ENCODE assay signal across 8 cellular contexts in the genomic region with DNA sequence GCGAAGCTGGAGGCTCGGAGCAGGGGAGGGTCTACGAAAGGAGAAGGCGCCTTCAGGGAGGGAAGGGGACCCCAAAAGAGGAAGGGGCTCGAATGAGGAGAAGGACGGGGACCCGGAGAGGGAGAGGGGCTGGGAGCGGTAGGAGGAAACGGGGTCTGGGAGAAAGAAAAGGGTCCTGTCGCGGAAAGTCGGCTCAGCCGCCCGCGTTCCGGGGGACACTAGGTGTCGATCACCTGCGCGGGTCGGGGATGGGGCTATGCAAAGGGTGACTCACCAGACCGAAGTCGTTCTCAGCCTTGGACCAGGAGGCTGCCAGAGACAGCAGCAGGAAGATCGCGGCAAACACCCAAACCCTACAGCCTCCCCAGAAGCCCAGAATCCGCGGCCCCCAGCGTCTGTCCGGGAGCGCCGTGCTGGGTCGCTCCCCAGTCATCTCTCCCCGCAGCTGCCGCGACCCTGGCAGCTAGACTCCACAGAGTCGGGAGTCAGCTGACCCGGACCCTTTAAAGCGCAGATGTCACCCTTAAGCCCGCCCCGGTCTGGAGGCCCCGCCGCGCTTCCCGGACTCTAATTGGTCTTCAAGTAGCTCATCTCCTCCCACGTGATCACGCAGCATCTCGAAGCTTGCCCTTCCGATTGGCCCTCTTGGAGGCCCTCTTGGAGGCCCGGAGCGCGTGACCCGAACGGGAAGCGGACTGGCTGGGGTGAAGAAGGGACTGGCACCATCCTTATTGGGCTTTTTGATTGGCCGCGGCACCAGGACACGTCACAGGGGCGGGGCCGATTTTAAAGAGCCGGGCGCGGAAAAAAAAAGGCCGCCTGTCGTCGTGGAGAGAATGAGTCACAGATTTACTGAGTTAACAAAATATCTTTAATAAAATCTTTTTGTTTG.
DNase-seq lines count a peak whose midpoint lies in the region; ATAC-seq and FAIRE-seq lines count a peak whose summit lies in the region.

A gene (minus strand): TSS at position 478 of the 892 bp plus-strand sequence. CDS start 45 bp downstream, at position 433.

- no peaks in the 10 kb centered on the region for H3K27me3 Mint-ChIP-seq in effector memory CD8-positive, alpha-beta T cell

- H3K27ac Mint-ChIP-seq in effector memory CD8-positive, alpha-beta T cell, result peak within 1 kb of the TSS; percentile 95 to 97

- peaks cover 26 to 27% of the 10 kb centered on the region in 2 donors for H3K4me1 Mint-ChIP-seq in effector memory CD8-positive, alpha-beta T cell (ENCODE audit: low read depth in 2 of 2)

- DNase-seq in COLO829 (ENCODE audit: low spot score) (peak; percentile 100), HTR-8/SVneo (ENCODE audit: insufficient read length, low spot score) (peak; percentile 100), NOMO-1 treated with dmso at 0.1 percent for 144 hours (lab: John Stamatoyannopoulos, UW; ENCODE audit: unreplicated experiment) (peak; percentile 100), medulla oblongata (ENCODE audit: extremely low spot score) (peak; percentile 100)
- peak; percentile 87 to 97 (median 93) for DNase-seq in activated CD8-positive, alpha-beta memory T cell treated with anti-CD3 and anti-CD28 coated beads for 48 hours (ENCODE audit: low read depth in 2 of 3, low spot score in 2 of 3)
- DNase-seq in effector memory CD8-positive, alpha-beta T cell, result peak; percentile 97 to 98 (median 98)
- DNase-seq in stimulated activated CD8-positive, alpha-beta memory T cell treated with anti-CD3 and anti-CD28 coated beads, Interleukin-12 subunit alpha, Interleukin-12 subunit beta, amount 100 ng/mL, for 1 hour (ENCODE audit: low read depth), result peak; percentile 99

- peak; percentile 88 for FAIRE-seq in HTR-8/SVneo (lab: Jason Lieb, UNC)

- H3K36me3 Mint-ChIP-seq in effector memory CD8-positive, alpha-beta T cell (ENCODE audit: insufficient read depth), result peaks cover 53% of the 10 kb centered on the region

- H3K4me3 Mint-ChIP-seq in effector memory CD8-positive, alpha-beta T cell, result peak within 1 kb of the TSS; percentile 88 to 96

- ATAC-seq in GM21367 (IDR thresholded peaks at IDR 0.05; ENCODE audit: unreplicated experiment), result peak; percentile 87
- peak; percentile 93 for ATAC-seq in effector memory CD8-positive, alpha-beta T cell (replicated peaks)

- no peaks in the 10 kb centered on the region for H3K9me3 Mint-ChIP-seq in effector memory CD8-positive, alpha-beta T cell

Comparison
In these comparisons a context has a peak if more than half of its experiments do, and no peak if none do; other contexts are left out.
1. Peak in every context shown above with its lines: DNase-seq and ATAC-seq.